In the genomic region with DNA sequence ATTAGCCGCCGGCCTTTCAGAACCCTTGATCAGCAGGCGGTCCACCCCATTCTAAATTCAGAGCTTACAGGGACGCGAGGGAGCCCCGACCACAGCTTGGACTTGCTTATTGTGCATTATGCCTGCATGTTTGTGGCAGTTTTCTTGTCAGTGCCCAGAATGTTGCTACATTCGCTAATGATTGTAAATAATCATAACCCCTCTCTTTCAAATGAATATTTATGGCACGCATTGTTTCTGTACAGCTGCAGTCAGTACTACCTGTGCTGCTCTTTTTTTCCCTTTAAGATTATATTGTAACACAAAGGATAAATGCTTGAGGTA, we compare ENCODE assay signal across 8 cellular contexts. TPM values are rescaled to one million over a fixed set of nuclear protein-coding genes. Genes with fewer than 3 reads are reported as not detected.
DNase-seq lines count a peak whose midpoint lies in the region; ATAC-seq and TF ChIP-seq lines count a peak whose summit lies in the region.

No MANE protein-coding gene starts in this region.

- ATAC-seq in heart left ventricle (no peak), upper lobe of right lung (no peak), omental fat pad (ENCODE audit: low FRiP score) (no peak)

- TF ChIP-seq POLR2A in heart left ventricle (IDR thresholded peaks at IDR 0.05), result no peak

- H3K27me3 ChIP-seq in heart left ventricle, result no peaks in the 10 kb centered on the region
- no peaks in the 10 kb centered on the region for H3K27me3 ChIP-seq in mononuclear cell (ENCODE audit: insufficient read depth, low read length)
- no peaks in the 10 kb centered on the region for H3K27me3 ChIP-seq in upper lobe of right lung

- H3K36me3 ChIP-seq in heart left ventricle (peaks cover 0 to 7% (median 0%) of the 10 kb centered on the region in 9 donors), upper lobe of right lung (no peaks in the 10 kb centered on the region)

- peak overlapping the region; percentile 84 to 94 (median 92) for H3K27ac Mint-ChIP-seq in brain

- peaks cover 0 to 41% (median 22%) of the 10 kb centered on the region in 12 donors for H3K4me1 ChIP-seq in heart left ventricle
- peaks cover 31% of the 10 kb centered on the region for H3K4me1 ChIP-seq in mononuclear cell (ENCODE audit: insufficient read depth, low read length)
- H3K4me1 ChIP-seq in upper lobe of right lung, result peaks cover 38% of the 10 kb centered on the region

- TF ChIP-seq CTCF in heart left ventricle (IDR thresholded peaks at IDR 0.05), result peak in 4 of 12 donors; percentile 6 to 38 (median 26)
- peak; percentile 31 to 75 for TF ChIP-seq CTCF in brain (conservative IDR thresholded peaks at IDR 0.05)
- TF ChIP-seq CTCF in upper lobe of right lung (IDR thresholded peaks at IDR 0.05), result no peak
- TF ChIP-seq CTCF in omental fat pad (IDR thresholded peaks at IDR 0.05), result no peak
- no peak for TF ChIP-seq CTCF in GM10266 (IDR thresholded peaks at IDR 0.05; ENCODE audit: control insufficient read depth, insufficient read depth, low read depth, missing control alignments)

- no peaks in the 10 kb centered on the region for H3K9me3 ChIP-seq in heart left ventricle
- no peaks in the 10 kb centered on the region for H3K9me3 ChIP-seq in mononuclear cell (ENCODE audit: low read depth, low read length)
- no peaks in the 10 kb centered on the region for H3K9me3 ChIP-seq in upper lobe of right lung

- H3K4me3 ChIP-seq in heart left ventricle, result peak overlapping the region in 9 of 12 donors; percentile 69 to 92 (median 84)
- peak overlapping the region; percentile 77 for H3K4me3 ChIP-seq in mononuclear cell (ENCODE audit: low read length)
- peak overlapping the region; percentile 85 for H3K4me3 ChIP-seq in upper lobe of right lung

- H3K4me3 Mint-ChIP-seq in brain, result peak overlapping the region; percentile 83 to 92 (median 86)

- H3K36me3 Mint-ChIP-seq in brain, result peaks cover 5% of the 10 kb centered on the region

- peaks cover 50% of the 10 kb centered on the region for H3K4me1 Mint-ChIP-seq in brain

- intact Hi-C loops in heart left ventricle (cut with DNase I) (loop anchor here (1.0 to 10.0 kb wide), 17 partner anchors 43 to 448 kb away; partner anchors contain the start of genes SUGT1 (in 4 of the 10), NEK3 (in 2 of the 10), THSD1 (in 2 of the 10) and ALG11 (in 1 of the 10)), cardiac septum (cut with DNase I) (loop anchor here (1.0 to 10.0 kb wide), 3 partner anchors 44 to 256 kb away; partner anchors contain the start of gene THSD1), upper lobe of right lung (cut with DNase I) (no loop called here)

- peaks cover 12% of the 10 kb centered on the region for H3K27me3 Mint-ChIP-seq in brain

- DNase-seq in heart left ventricle, result no peak
- no peak for DNase-seq in cardiac septum (ENCODE audit: low spot score)
- DNase-seq in upper lobe of right lung, result no peak
- DNase-seq in AG08396 (ENCODE audit: low spot score), result no peak
- no peak for DNase-seq in omental fat pad (ENCODE audit: low spot score)
- no peak for DNase-seq in GM10266 (ENCODE audit: extremely low spot score)

- 8 to 9% (median 9%) methylated on average over 8 of the region's 8 CpGs for WGBS in heart left ventricle, 4 donors

- H3K27ac ChIP-seq in heart left ventricle, result peak overlapping the region in 10 of 12 donors; percentile 94 to 100 (median 98)
- H3K27ac ChIP-seq in upper lobe of right lung, result peak overlapping the region; percentile 93

- H3K9me3 Mint-ChIP-seq in brain, result no peaks in the 10 kb centered on the region

RNA-seq across cellular contexts. Expression of gene VPS36, which starts 0.3 kb away (rescaled TPM):
- total RNA-seq in heart left ventricle, result 10 to 100 TPM; 27.8 to 38.5 (median 32.8) TPM
- 10 to 100 TPM; 15.0 to 24.7 TPM for polyA plus RNA-seq in heart left ventricle
- 30.2 TPM for total RNA-seq in cardiac septum
- 5.6 TPM for polyA plus RNA-seq in brain (ENCODE audit: insufficient read depth, low read depth, low replicate concordance)
- 30.2 TPM for total RNA-seq in mononuclear cell
- total RNA-seq in upper lobe of right lung, result 45.4 TPM
- 10 to 100 TPM; 32.2 to 59.4 (median 46.5) TPM for total RNA-seq in omental fat pad

RNA-seq across cellular contexts. Expression of gene CKAP2, which starts 4.5 kb away (rescaled TPM):
- total RNA-seq in heart left ventricle (10 to 100 TPM in 4 of 9 donors, 1 to 10 TPM in 5; 5.0 to 16.1 (median 9.3) TPM), cardiac septum (7.4 TPM), mononuclear cell (30.5 TPM), upper lobe of right lung (8.2 TPM), omental fat pad (10 to 100 TPM in 1 of 4 donors, 1 to 10 TPM in 3; 4.2 to 13.2 (median 7.3) TPM)
- polyA plus RNA-seq in heart left ventricle (1 to 10 TPM; 1.4 to 3.9 TPM), brain (ENCODE audit: insufficient read depth, low read depth, low replicate concordance) (13.0 TPM)

RNA-seq across cellular contexts. Expression of gene THSD1, which starts 44.8 kb away (rescaled TPM):
- total RNA-seq in heart left ventricle, result 10 to 100 TPM in 2 of 9 donors, 1 to 10 TPM in 7; 5.4 to 10.1 (median 6.4) TPM
- 1 to 10 TPM; 2.7 to 6.5 TPM for polyA plus RNA-seq in heart left ventricle
- 6.8 TPM for total RNA-seq in cardiac septum
- polyA plus RNA-seq in brain (ENCODE audit: insufficient read depth, low read depth, low replicate concordance), result 1.7 TPM
- 0.52 TPM for total RNA-seq in mononuclear cell
- 17.3 TPM for total RNA-seq in upper lobe of right lung
- 10 to 100 TPM in 1 of 4 donors, 1 to 10 TPM in 3; 2.8 to 21.6 (median 4.2) TPM for total RNA-seq in omental fat pad

Comparison
In these comparisons a context has a peak if more than half of its experiments do, and no peak if none do; other contexts are left out.
1. CTCF ChIP-seq: peak in brain (2 of 2); none in upper lobe of right lung (single experiment), omental fat pad (0 of 3) and GM10266 (single experiment).
2. Peak in every context shown above with its lines, with median percentiles within 50 percentile points of each other: H3K4me3 ChIP-seq.